ENCODE assay signal across 1 cellular context in genomic region chr21:17512245-17513213, GRCh38.
A peak's percentile ranks its signal among the peaks of the same experiment; 100 is the strongest.
TF ChIP-seq lines count a peak whose summit lies in the region.

Gene CXADR, plus strand, starts transcription at chr21:17513043. Its CDS starts 87 bp downstream, at chr21:17513130.

TF ChIP-seq in HepG2, 621 proteins besides CTCF, POLR2A, EP300 and RAD21 (continued from another document and continues in another):
- TF ChIP-seq ZNF382 (CRISPR knock-in tag; IDR thresholded peaks at IDR 0.05; ENCODE audit: borderline replicate concordance) (no peak), CBX5 (CRISPR knock-in tag; IDR thresholded peaks at IDR 0.05; ENCODE audit: borderline replicate concordance) (peak; percentile 75; the same call in 1 of the 2 replicates), ZNF138 (CRISPR knock-in tag; IDR thresholded peaks at IDR 0.05; ENCODE audit: low read depth) (no peak), ZBTB44 (CRISPR knock-in tag; IDR thresholded peaks at IDR 0.05) (no peak), ELF4 (CRISPR knock-in tag; IDR thresholded peaks at IDR 0.05; ENCODE audit: borderline replicate concordance) (no peak), IRX3 (CRISPR knock-in tag; IDR thresholded peaks at IDR 0.05; ENCODE audit: borderline replicate concordance, low read depth) (0 out of 2 replicates have a peak, but pooled peaks have one; percentile 62), SRSF9 (IDR thresholded peaks at IDR 0.05; ENCODE audit: borderline replicate concordance, insufficient read depth, low read depth, low read length, poor library complexity, severe bottlenecking) (no peak), ZNF839 (CRISPR knock-in tag; IDR thresholded peaks at IDR 0.05; ENCODE audit: borderline replicate concordance) (0 out of 2 replicates have a peak, but pooled peaks have one; percentile 51), ZZZ3 (CRISPR knock-in tag; IDR thresholded peaks at IDR 0.05; ENCODE audit: borderline replicate concordance) (peak; percentile 69; the same call in 1 of the 2 replicates), ZNF572 (CRISPR knock-in tag; IDR thresholded peaks at IDR 0.05) (no peak), CHCHD3 (CRISPR knock-in tag; IDR thresholded peaks at IDR 0.05) (no peak), MEIS1 (CRISPR knock-in tag; IDR thresholded peaks at IDR 0.05; ENCODE audit: borderline replicate concordance) (no peak; the same call in 1 of the 2 replicates), ZC3H4 (CRISPR knock-in tag; IDR thresholded peaks at IDR 0.05; ENCODE audit: borderline replicate concordance) (no peak), U2AF1 (optimal IDR thresholded peaks at IDR 0.05; ENCODE audit: low read depth, low read length) (no peak), MED1 (CRISPR knock-in tag; IDR thresholded peaks at IDR 0.05) (peak; percentile 65), ZHX1 (CRISPR knock-in tag; IDR thresholded peaks at IDR 0.05; ENCODE audit: low read depth) (peak; percentile 34), ZNF430 (CRISPR knock-in tag; IDR thresholded peaks at IDR 0.05) (no peak; the same call in 1 of the 2 replicates), PCBP1 (IDR thresholded peaks at IDR 0.05; ENCODE audit: borderline replicate concordance, low read depth, low read length) (0 out of 2 replicates have a peak, but pooled peaks have one; percentile 79), CHD4 (IDR thresholded peaks at IDR 0.05; ENCODE audit: borderline replicate concordance, low read length) (no peak), ZSCAN22 (CRISPR knock-in tag; IDR thresholded peaks at IDR 0.05) (no peak), DZIP1 (CRISPR knock-in tag; IDR thresholded peaks at IDR 0.05) (no peak), RBM39 (IDR thresholded peaks at IDR 0.05; ENCODE audit: low read depth, low read length, poor library complexity, severe bottlenecking) (peak; percentile 63), STAT6 (CRISPR knock-in tag; IDR thresholded peaks at IDR 0.05; ENCODE audit: borderline replicate concordance) (peak; percentile 88; the same call in 1 of the 2 replicates), ZSCAN12 (CRISPR knock-in tag; IDR thresholded peaks at IDR 0.05) (no peak), CSRNP1 (CRISPR knock-in tag; IDR thresholded peaks at IDR 0.05) (peak; percentile 35; the same call in 1 of the 2 replicates), GATA4 (IDR thresholded peaks at IDR 0.05; ENCODE audit: borderline replicate concordance, low read depth) (no peak)
- TF ChIP-seq, protein P1, sequence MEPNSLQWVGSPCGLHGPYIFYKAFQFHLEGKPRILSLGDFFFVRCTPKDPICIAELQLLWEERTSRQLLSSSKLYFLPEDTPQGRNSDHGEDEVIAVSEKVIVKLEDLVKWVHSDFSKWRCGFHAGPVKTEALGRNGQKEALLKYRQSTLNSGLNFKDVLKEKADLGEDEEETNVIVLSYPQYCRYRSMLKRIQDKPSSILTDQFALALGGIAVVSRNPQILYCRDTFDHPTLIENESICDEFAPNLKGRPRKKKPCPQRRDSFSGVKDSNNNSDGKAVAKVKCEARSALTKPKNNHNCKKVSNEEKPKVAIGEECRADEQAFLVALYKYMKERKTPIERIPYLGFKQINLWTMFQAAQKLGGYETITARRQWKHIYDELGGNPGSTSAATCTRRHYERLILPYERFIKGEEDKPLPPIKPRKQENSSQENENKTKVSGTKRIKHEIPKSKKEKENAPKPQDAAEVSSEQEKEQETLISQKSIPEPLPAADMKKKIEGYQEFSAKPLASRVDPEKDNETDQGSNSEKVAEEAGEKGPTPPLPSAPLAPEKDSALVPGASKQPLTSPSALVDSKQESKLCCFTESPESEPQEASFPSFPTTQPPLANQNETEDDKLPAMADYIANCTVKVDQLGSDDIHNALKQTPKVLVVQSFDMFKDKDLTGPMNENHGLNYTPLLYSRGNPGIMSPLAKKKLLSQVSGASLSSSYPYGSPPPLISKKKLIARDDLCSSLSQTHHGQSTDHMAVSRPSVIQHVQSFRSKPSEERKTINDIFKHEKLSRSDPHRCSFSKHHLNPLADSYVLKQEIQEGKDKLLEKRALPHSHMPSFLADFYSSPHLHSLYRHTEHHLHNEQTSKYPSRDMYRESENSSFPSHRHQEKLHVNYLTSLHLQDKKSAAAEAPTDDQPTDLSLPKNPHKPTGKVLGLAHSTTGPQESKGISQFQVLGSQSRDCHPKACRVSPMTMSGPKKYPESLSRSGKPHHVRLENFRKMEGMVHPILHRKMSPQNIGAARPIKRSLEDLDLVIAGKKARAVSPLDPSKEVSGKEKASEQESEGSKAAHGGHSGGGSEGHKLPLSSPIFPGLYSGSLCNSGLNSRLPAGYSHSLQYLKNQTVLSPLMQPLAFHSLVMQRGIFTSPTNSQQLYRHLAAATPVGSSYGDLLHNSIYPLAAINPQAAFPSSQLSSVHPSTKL (CRISPR knock-in tag; IDR thresholded peaks at IDR 0.05) = peak; percentile 61
- TF ChIP-seq, protein P2, sequence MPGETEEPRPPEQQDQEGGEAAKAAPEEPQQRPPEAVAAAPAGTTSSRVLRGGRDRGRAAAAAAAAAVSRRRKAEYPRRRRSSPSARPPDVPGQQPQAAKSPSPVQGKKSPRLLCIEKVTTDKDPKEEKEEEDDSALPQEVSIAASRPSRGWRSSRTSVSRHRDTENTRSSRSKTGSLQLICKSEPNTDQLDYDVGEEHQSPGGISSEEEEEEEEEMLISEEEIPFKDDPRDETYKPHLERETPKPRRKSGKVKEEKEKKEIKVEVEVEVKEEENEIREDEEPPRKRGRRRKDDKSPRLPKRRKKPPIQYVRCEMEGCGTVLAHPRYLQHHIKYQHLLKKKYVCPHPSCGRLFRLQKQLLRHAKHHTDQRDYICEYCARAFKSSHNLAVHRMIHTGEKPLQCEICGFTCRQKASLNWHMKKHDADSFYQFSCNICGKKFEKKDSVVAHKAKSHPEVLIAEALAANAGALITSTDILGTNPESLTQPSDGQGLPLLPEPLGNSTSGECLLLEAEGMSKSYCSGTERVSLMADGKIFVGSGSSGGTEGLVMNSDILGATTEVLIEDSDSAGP (CRISPR knock-in tag; IDR thresholded peaks at IDR 0.05; ENCODE audit: borderline replicate concordance) = peak; percentile 84; the same call in 1 of the 2 replicates
- TF ChIP-seq, protein P3, sequence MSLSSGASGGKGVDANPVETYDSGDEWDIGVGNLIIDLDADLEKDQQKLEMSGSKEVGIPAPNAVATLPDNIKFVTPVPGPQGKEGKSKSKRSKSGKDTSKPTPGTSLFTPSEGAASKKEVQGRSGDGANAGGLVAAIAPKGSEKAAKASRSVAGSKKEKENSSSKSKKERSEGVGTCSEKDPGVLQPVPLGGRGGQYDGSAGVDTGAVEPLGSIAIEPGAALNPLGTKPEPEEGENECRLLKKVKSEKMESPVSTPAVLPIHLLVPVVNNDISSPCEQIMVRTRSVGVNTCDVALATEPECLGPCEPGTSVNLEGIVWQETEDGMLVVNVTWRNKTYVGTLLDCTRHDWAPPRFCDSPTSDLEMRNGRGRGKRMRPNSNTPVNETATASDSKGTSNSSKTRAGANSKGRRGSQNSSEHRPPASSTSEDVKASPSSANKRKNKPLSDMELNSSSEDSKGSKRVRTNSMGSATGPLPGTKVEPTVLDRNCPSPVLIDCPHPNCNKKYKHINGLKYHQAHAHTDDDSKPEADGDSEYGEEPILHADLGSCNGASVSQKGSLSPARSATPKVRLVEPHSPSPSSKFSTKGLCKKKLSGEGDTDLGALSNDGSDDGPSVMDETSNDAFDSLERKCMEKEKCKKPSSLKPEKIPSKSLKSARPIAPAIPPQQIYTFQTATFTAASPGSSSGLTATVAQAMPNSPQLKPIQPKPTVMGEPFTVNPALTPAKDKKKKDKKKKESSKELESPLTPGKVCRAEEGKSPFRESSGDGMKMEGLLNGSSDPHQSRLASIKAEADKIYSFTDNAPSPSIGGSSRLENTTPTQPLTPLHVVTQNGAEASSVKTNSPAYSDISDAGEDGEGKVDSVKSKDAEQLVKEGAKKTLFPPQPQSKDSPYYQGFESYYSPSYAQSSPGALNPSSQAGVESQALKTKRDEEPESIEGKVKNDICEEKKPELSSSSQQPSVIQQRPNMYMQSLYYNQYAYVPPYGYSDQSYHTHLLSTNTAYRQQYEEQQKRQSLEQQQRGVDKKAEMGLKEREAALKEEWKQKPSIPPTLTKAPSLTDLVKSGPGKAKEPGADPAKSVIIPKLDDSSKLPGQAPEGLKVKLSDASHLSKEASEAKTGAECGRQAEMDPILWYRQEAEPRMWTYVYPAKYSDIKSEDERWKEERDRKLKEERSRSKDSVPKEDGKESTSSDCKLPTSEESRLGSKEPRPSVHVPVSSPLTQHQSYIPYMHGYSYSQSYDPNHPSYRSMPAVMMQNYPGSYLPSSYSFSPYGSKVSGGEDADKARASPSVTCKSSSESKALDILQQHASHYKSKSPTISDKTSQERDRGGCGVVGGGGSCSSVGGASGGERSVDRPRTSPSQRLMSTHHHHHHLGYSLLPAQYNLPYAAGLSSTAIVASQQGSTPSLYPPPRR (CRISPR knock-in tag; IDR thresholded peaks at IDR 0.05; ENCODE audit: borderline replicate concordance) = peak; percentile 84
